In genomic region chr6:91083226-91083625, GRCh38 we compare ENCODE assay signal across 25 cellular contexts.
DNase-seq lines count a peak whose midpoint lies in the region; ATAC-seq and TF ChIP-seq lines count a peak whose summit lies in the region.
"Had no signal": no experiment of that assay in that cellular context is flagged by ENCODE, and none has a peak within 500 bp of the region (broad histone marks: within the 10 kb centered on the region; RNA-seq: fewer than 3 reads in every experiment).

No MANE protein-coding gene starts in this region.

- H3K9me3 Mint-ChIP-seq in stimulated activated naive B cell treated with anti-CD40 and anti-IgM and Interleukin-4, amounts not matched to agents 10 μg/mL and 1 μg/mL and 100 μg/mL, for 72 hours, result no peaks in the 10 kb centered on the region

- no peaks in the 10 kb centered on the region for H3K4me1 Mint-ChIP-seq in stimulated activated naive B cell treated with anti-CD40 and anti-IgM and Interleukin-4, amounts not matched to agents 10 μg/mL and 1 μg/mL and 100 μg/mL, for 72 hours

- TF ChIP-seq CTCF in fibroblast of mammary gland (conservative IDR thresholded peaks at IDR 0.05; ENCODE audit: control insufficient read depth, insufficient read depth, low read depth, low read length), result no peak
- TF ChIP-seq CTCF in GM20000 (IDR thresholded peaks at IDR 0.05; ENCODE audit: extremely low read depth, missing control alignments), result no peak

- in situ Hi-C loops in SK-MEL-5 (cut with HindIII; ENCODE audit: low pct_unique_long_range_greater_than_20kb, low sequenced_read_pairs), result no loop called here

- H3K36me3 Mint-ChIP-seq in stimulated activated naive B cell treated with anti-CD40 and anti-IgM and Interleukin-4, amounts not matched to agents 10 μg/mL and 1 μg/mL and 100 μg/mL, for 72 hours, result no peaks in the 10 kb centered on the region

- no peak overlapping the region for H3K4me3 Mint-ChIP-seq in stimulated activated naive B cell treated with anti-CD40 and anti-IgM and Interleukin-4, amounts not matched to agents 10 μg/mL and 1 μg/mL and 100 μg/mL, for 72 hours
- H3K4me3 Mint-ChIP-seq: endodermal cell had no signal

- H3K27ac Mint-ChIP-seq in stimulated activated naive B cell treated with anti-CD40 and anti-IgM and Interleukin-4, amounts not matched to agents 10 μg/mL and 1 μg/mL and 100 μg/mL, for 72 hours, result peak overlapping the region; percentile 38
- H3K27ac Mint-ChIP-seq: endodermal cell had no signal

- no peak overlapping the region for H3K4me3 ChIP-seq in fibroblast of mammary gland (ENCODE audit: control insufficient read depth, low read depth, low read length)
- H3K4me3 ChIP-seq: esophagus muscularis mucosa, SJCRH30 had no signal

- ATAC-seq in stimulated activated naive B cell treated with anti-CD40 and anti-IgM and Interleukin-4, amounts not matched to agents 10 μg/mL and 1 μg/mL and 100 μg/mL, for 72 hours (replicated peaks), result no peak
- ATAC-seq: Panc1 had no signal

- DNase-seq in NCI-H82 (lab: John Stamatoyannopoulos, UW) (peak; percentile 5), NCI-H82 treated with DMSO at 0.1 percent for 48 hours (lab: John Stamatoyannopoulos, UW; ENCODE audit: unreplicated experiment) (no peak), SK-MEL-5 (ENCODE audit: low read depth, low spot score) (peak; percentile 73), fibroblast of mammary gland (ENCODE audit: low read depth) (peak; percentile 15), GM20000 (ENCODE audit: low spot score) (no peak), NOMO-1 treated with dmso at 0.1 percent for 144 hours (lab: John Stamatoyannopoulos, UW; ENCODE audit: unreplicated experiment) (no peak)
- no peak for DNase-seq in stimulated activated naive B cell treated with anti-CD40 and anti-IgM and Interleukin-4, amounts not matched to agents 10 μg/mL and 1 μg/mL and 100 μg/mL, for 72 hours
- DNase-seq in activated CD4-positive, CD25-positive, alpha-beta regulatory T cell (lab: John Stamatoyannopoulos, UW), result no peak
- DNase-seq: activated CD4-positive, alpha-beta T cell treated with anti-CD3 and anti-CD28 coated beads for 1 hour; activated CD8-positive, alpha-beta memory T cell treated with anti-CD3 and anti-CD28 coated beads for 24 hours; activated gamma-delta T cell treated with Interleukin-2 at 50 U/mL for 16 hours; activated T-cell treated with anti-CD3 and anti-CD28 coated beads, Interleukin-2, amount 50 U/mL, for 1 hour; BE2C; DMS79; endodermal cell; HCEC 1CT; islet precursor cell; NCI-H1105 treated with DMSO at 0.1 percent for 48 hours; NCI-H2081 treated with DMSO at 0.1 percent for 48 hours; posterior cingulate gyrus; SJCRH30; T-helper 1 cell; trophoblast cell had no signal

- peaks cover 0 to 3% of the 10 kb centered on the region in 2 donors for H3K27me3 Mint-ChIP-seq in stimulated activated naive B cell treated with anti-CD40 and anti-IgM and Interleukin-4, amounts not matched to agents 10 μg/mL and 1 μg/mL and 100 μg/mL, for 72 hours

Comparison
In these comparisons a context has a peak if more than half of its experiments do, and no peak if none do; other contexts are left out.
1. DNase-seq: peak in NCI-H82 (single experiment), SK-MEL-5 (single experiment) and fibroblast of mammary gland (single experiment); none in NCI-H82 treated with DMSO at 0.1 percent for 48 hours (single experiment), stimulated activated naive B cell treated with anti-CD40 and anti-IgM and Interleukin-4, amounts not matched to agents 10 μg/mL and 1 μg/mL and 100 μg/mL, for 72 hours (single experiment), GM20000 (single experiment), activated CD4-positive, CD25-positive, alpha-beta regulatory T cell (0 of 4) and NOMO-1 treated with dmso at 0.1 percent for 144 hours (single experiment).